Comparison of ENCODE assay signal across 18 cellular contexts in genomic region chr9:135534192-135534711, GRCh38. TPM values are rescaled to one million over a fixed set of nuclear protein-coding genes. Genes with fewer than 3 reads are reported as not detected.
"Had no signal": no experiment of that assay in that cellular context is flagged by ENCODE, and none has a peak within 500 bp of the region (broad histone marks: within the 10 kb centered on the region; RNA-seq: fewer than 3 reads in every experiment).

No MANE protein-coding gene starts in this region.

RNA-seq across cellular contexts. Expression of gene OBP2A, which starts 11.7 kb away (rescaled TPM):
- total RNA-seq: activated B cell treated with CpG ODN at 0.5 μM for 24 hours; activated CD4-positive, alpha-beta T cell treated with anti-CD3 and anti-CD28 coated beads for 36 hours; activated naive CD4-positive, alpha-beta T cell treated with anti-CD3 and anti-CD28 coated beads for 36 hours; activated naive CD8-positive, alpha-beta T cell treated with anti-CD3 and anti-CD28 coated beads, Interleukin-2, amount 10 ng/mL, durations not matched to agents 7 days and 5 days; activated T-cell treated with anti-CD3 and anti-CD28 coated beads, Interleukin-2, amount 50 U/mL, for 72 hours; cerebellum; fibroblast of lung; foreskin keratinocyte; glomerular endothelial cell; left lung; mammary epithelial cell; occipital lobe; renal cortical epithelial cell; sciatic nerve; upper lobe of left lung had no signal
- polyA plus RNA-seq: fibroblast of lung, foreskin keratinocyte, keratinocyte, mammary epithelial cell, neural cell had no signal

RNA-seq across cellular contexts. Expression of gene LCN1, which starts 13.0 kb away (rescaled TPM):
- total RNA-seq: activated B cell treated with CpG ODN at 0.5 μM for 24 hours; activated CD4-positive, alpha-beta T cell treated with anti-CD3 and anti-CD28 coated beads for 36 hours; activated naive CD8-positive, alpha-beta T cell treated with anti-CD3 and anti-CD28 coated beads, Interleukin-2, amount 10 ng/mL, durations not matched to agents 7 days and 5 days; activated T-cell treated with anti-CD3 and anti-CD28 coated beads, Interleukin-2, amount 50 U/mL, for 72 hours; cerebellum; fibroblast of lung; foreskin keratinocyte; glomerular endothelial cell; left lung; mammary epithelial cell; occipital lobe; renal cortical epithelial cell; sciatic nerve; testis; upper lobe of left lung had no signal
- polyA plus RNA-seq: fibroblast of lung, foreskin keratinocyte, keratinocyte, mammary epithelial cell, neural cell had no signal

RNA-seq across cellular contexts. Expression of gene PAEP, which starts 27.3 kb away (rescaled TPM):
- total RNA-seq: activated B cell treated with CpG ODN at 0.5 μM for 24 hours; activated CD4-positive, alpha-beta T cell treated with anti-CD3 and anti-CD28 coated beads for 36 hours; activated naive CD4-positive, alpha-beta T cell treated with anti-CD3 and anti-CD28 coated beads for 36 hours; activated naive CD8-positive, alpha-beta T cell treated with anti-CD3 and anti-CD28 coated beads, Interleukin-2, amount 10 ng/mL, durations not matched to agents 7 days and 5 days; activated T-cell treated with anti-CD3 and anti-CD28 coated beads, Interleukin-2, amount 50 U/mL, for 72 hours; cerebellum; fibroblast of lung; foreskin keratinocyte; glomerular endothelial cell; left lung; mammary epithelial cell; occipital lobe; renal cortical epithelial cell; sciatic nerve; testis had no signal
- polyA plus RNA-seq: fibroblast of lung, foreskin keratinocyte, keratinocyte, mammary epithelial cell, neural cell had no signal
